In the genomic region with DNA sequence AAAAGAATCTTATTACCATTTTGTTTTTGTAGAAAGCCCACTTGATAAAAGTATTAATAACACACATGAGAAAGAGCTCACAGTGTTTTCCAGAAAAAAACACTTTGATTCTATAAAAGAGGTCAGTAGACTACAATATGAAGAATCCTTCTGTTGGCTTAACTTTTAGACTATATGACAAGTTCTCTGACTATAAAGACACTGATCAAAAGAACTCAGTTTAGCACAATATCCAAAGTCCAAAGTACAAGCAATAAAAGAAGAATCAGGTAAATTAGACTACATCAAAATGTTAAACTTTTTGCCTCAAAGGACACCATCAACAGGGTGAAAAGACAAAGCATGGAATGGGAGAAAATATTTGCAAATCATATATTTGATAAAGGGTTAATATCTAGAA, we compare ENCODE assay signal across 30 cellular contexts. TPM values are rescaled to one million over a fixed set of nuclear protein-coding genes. Genes with fewer than 3 reads are reported as not detected.
"Had no signal": no experiment of that assay in that cellular context is flagged by ENCODE, and none has a peak within 500 bp of the region (broad histone marks: within the 10 kb centered on the region; RNA-seq: fewer than 3 reads in every experiment).

No MANE protein-coding gene starts in this region.

- H3K4me1 Mint-ChIP-seq: activated CD4-positive, alpha-beta T cell treated with anti-CD3 and anti-CD28 coated beads for 36 hours; activated naive CD8-positive, alpha-beta T cell treated with anti-CD3 and anti-CD28 coated beads for 36 hours; activated naive CD8-positive, alpha-beta T cell treated with anti-CD3 and anti-CD28 coated beads, Interleukin-2, amount 50 U/mL, for 24 hours had no signal

- H3K4me3 ChIP-seq: adrenal gland, body of pancreas, coronary artery, dorsolateral prefrontal cortex had no signal

- H3K27me3 Mint-ChIP-seq: activated CD4-positive, alpha-beta memory T cell treated with anti-CD3 and anti-CD28 coated beads for 36 hours; activated CD4-positive, alpha-beta T cell treated with anti-CD3 and anti-CD28 coated beads for 36 hours; activated CD4-positive, alpha-beta T cell treated with anti-CD3 and anti-CD28 coated beads, Interleukin-2, amount 10 ng/mL, durations not matched to agents 24 days and 14 days; activated naive CD4-positive, alpha-beta T cell treated with anti-CD3 and anti-CD28 coated beads, Interleukin-2, amount 50 U/mL, for 24 hours had no signal

- H3K9me3 ChIP-seq: adrenal gland, body of pancreas had no signal

- H3K27me3 ChIP-seq: adrenal gland, body of pancreas, dorsolateral prefrontal cortex had no signal

- H3K36me3 ChIP-seq: adrenal gland had no signal

- DNase-seq: activated CD4-positive, alpha-beta memory T cell treated with anti-CD3 and anti-CD28 coated beads for 36 hours; activated CD4-positive, alpha-beta T cell treated with anti-CD3 and anti-CD28 coated beads for 36 hours; activated CD4-positive, alpha-beta T cell treated with anti-CD3 and anti-CD28 coated beads, Interleukin-2, amount 10 ng/mL, durations not matched to agents 24 days and 14 days; activated CD4-positive, CD25-positive, alpha-beta regulatory T cell; activated CD4-positive, CD25-positive, alpha-beta regulatory T cell treated with anti-CD3 and anti-CD28 coated beads, Interleukin-2, amount 50 U/mL, for 72 hours; activated CD8-positive, alpha-beta memory T cell treated with anti-CD3 and anti-CD28 coated beads, Interleukin-2, amount 10 ng/mL, durations not matched to agents 7 days and 5 days; activated CD8-positive, alpha-beta memory T cell treated with anti-CD3 and anti-CD28 coated beads, Interleukin-2, amount 50 U/mL, for 4 hours; activated CD8-positive, alpha-beta T cell treated with anti-CD3 and anti-CD28 coated beads, Interleukin-2, amount 10 ng/mL, durations not matched to agents 7 days and 5 days; activated naive CD4-positive, alpha-beta T cell treated with anti-CD3 and anti-CD28 coated beads for 36 hours; activated naive CD8-positive, alpha-beta T cell treated with anti-CD3 and anti-CD28 coated beads for 36 hours; activated naive CD8-positive, alpha-beta T cell treated with anti-CD3 and anti-CD28 coated beads, Interleukin-2, amount 50 U/mL, for 24 hours; activated T-cell treated with anti-CD3 and anti-CD28 coated beads, Interleukin-2, amount 50 U/mL, for 1 hour; adrenal gland; amygdala; aorta; body of pancreas; caudate nucleus; effector memory CD4-positive, alpha-beta T cell; endodermal cell; foreskin fibroblast; T-helper 1 cell; T-helper 2 cell had no signal

- H3K36me3 Mint-ChIP-seq: activated CD4-positive, alpha-beta memory T cell treated with anti-CD3 and anti-CD28 coated beads for 36 hours; activated naive CD4-positive, alpha-beta T cell treated with anti-CD3 and anti-CD28 coated beads, Interleukin-2, amount 50 U/mL, for 24 hours; activated naive CD8-positive, alpha-beta T cell treated with anti-CD3 and anti-CD28 coated beads for 36 hours had no signal

- H3K27ac ChIP-seq: adrenal gland, body of pancreas, coronary artery, dorsolateral prefrontal cortex had no signal

- H3K4me1 ChIP-seq: adrenal gland, body of pancreas had no signal

- H3K4me3 Mint-ChIP-seq: activated CD4-positive, alpha-beta memory T cell treated with anti-CD3 and anti-CD28 coated beads for 36 hours; activated CD4-positive, alpha-beta T cell treated with anti-CD3 and anti-CD28 coated beads for 36 hours; activated CD4-positive, alpha-beta T cell treated with anti-CD3 and anti-CD28 coated beads, Interleukin-2, amount 10 ng/mL, durations not matched to agents 24 days and 14 days; activated CD8-positive, alpha-beta memory T cell treated with anti-CD3 and anti-CD28 coated beads, Interleukin-2, amount 10 ng/mL, durations not matched to agents 7 days and 5 days; activated CD8-positive, alpha-beta T cell treated with anti-CD3 and anti-CD28 coated beads, Interleukin-2, amount 10 ng/mL, durations not matched to agents 7 days and 5 days; activated naive CD4-positive, alpha-beta T cell treated with anti-CD3 and anti-CD28 coated beads for 36 hours; activated naive CD4-positive, alpha-beta T cell treated with anti-CD3 and anti-CD28 coated beads, Interleukin-2, amount 50 U/mL, for 24 hours; activated naive CD8-positive, alpha-beta T cell treated with anti-CD3 and anti-CD28 coated beads for 36 hours; activated naive CD8-positive, alpha-beta T cell treated with anti-CD3 and anti-CD28 coated beads, Interleukin-2, amount 50 U/mL, for 24 hours; activated T-helper 1 cell treated with anti-CD3 and anti-CD28 coated beads, Interleukin-12 subunit alpha, Interleukin-12 subunit beta, Interleukin-2, Interleukin-4 antibody, amounts not matched to agents 30 ng/mL and 10 ng/mL and 1 ng/mL, durations not matched to agents 14 hours and 24 hours and 36 hours; dendritic cell treated with granulocyte-macrophage colony-stimulating factor and Interleukin-4, amounts not matched to agents 40 ng/mL and 50 ng/mL, for 4 days; endodermal cell had no signal

- ATAC-seq: activated CD4-positive, alpha-beta T cell treated with anti-CD3 and anti-CD28 coated beads for 36 hours; activated CD8-positive, alpha-beta memory T cell treated with anti-CD3 and anti-CD28 coated beads, Interleukin-2, amount 10 ng/mL, durations not matched to agents 7 days and 5 days; activated CD8-positive, alpha-beta T cell treated with anti-CD3 and anti-CD28 coated beads, Interleukin-2, amount 10 ng/mL, durations not matched to agents 7 days and 5 days; activated naive CD8-positive, alpha-beta T cell treated with anti-CD3 and anti-CD28 coated beads, Interleukin-2, amount 50 U/mL, for 24 hours; body of pancreas; esophagus mucosa had no signal

- H3K27ac Mint-ChIP-seq: activated CD4-positive, alpha-beta memory T cell treated with anti-CD3 and anti-CD28 coated beads for 36 hours; activated CD4-positive, alpha-beta T cell treated with anti-CD3 and anti-CD28 coated beads for 36 hours; activated CD4-positive, alpha-beta T cell treated with anti-CD3 and anti-CD28 coated beads, Interleukin-2, amount 10 ng/mL, durations not matched to agents 24 days and 14 days; activated CD8-positive, alpha-beta memory T cell treated with anti-CD3 and anti-CD28 coated beads, Interleukin-2, amount 10 ng/mL, durations not matched to agents 7 days and 5 days; activated CD8-positive, alpha-beta T cell treated with anti-CD3 and anti-CD28 coated beads, Interleukin-2, amount 10 ng/mL, durations not matched to agents 7 days and 5 days; activated naive CD4-positive, alpha-beta T cell treated with anti-CD3 and anti-CD28 coated beads for 36 hours; activated naive CD4-positive, alpha-beta T cell treated with anti-CD3 and anti-CD28 coated beads, Interleukin-2, amount 50 U/mL, for 24 hours; activated naive CD8-positive, alpha-beta T cell treated with anti-CD3 and anti-CD28 coated beads, Interleukin-2, amount 50 U/mL, for 24 hours; activated T-helper 1 cell treated with anti-CD3 and anti-CD28 coated beads, Interleukin-12 subunit alpha, Interleukin-12 subunit beta, Interleukin-2, Interleukin-4 antibody, amounts not matched to agents 30 ng/mL and 10 ng/mL and 1 ng/mL, durations not matched to agents 14 hours and 24 hours and 36 hours; activated T-helper 2 cell treated with anti-CD3 and anti-CD28 coated beads, Interferon-gamma antibody, Interleukin-2, Interleukin-4, amounts not matched to agents 10 μg/mL and 5 μg/mL and 100 μg/mL, durations not matched to agents 14 hours and 24 hours and 36 hours; dendritic cell treated with granulocyte-macrophage colony-stimulating factor and Interleukin-4, amounts not matched to agents 40 ng/mL and 50 ng/mL, for 4 days; endodermal cell had no signal

RNA-seq across cellular contexts. Expression of gene TMC7, which starts 46.3 kb away (rescaled TPM):
- total RNA-seq: activated CD4-positive, alpha-beta memory T cell treated with anti-CD3 and anti-CD28 coated beads for 36 hours; activated CD4-positive, alpha-beta T cell treated with anti-CD3 and anti-CD28 coated beads for 36 hours; activated CD4-positive, alpha-beta T cell treated with anti-CD3 and anti-CD28 coated beads, Interleukin-2, amount 10 ng/mL, durations not matched to agents 24 days and 14 days; activated CD8-positive, alpha-beta memory T cell treated with anti-CD3 and anti-CD28 coated beads for 36 hours; activated CD8-positive, alpha-beta memory T cell treated with anti-CD3 and anti-CD28 coated beads, Interleukin-2, amount 10 ng/mL, durations not matched to agents 7 days and 5 days; activated CD8-positive, alpha-beta T cell treated with anti-CD3 and anti-CD28 coated beads, Interleukin-2, amount 10 ng/mL, durations not matched to agents 7 days and 5 days; activated naive CD4-positive, alpha-beta T cell treated with anti-CD3 and anti-CD28 coated beads for 36 hours; activated naive CD8-positive, alpha-beta T cell treated with anti-CD3 and anti-CD28 coated beads for 36 hours; activated T-helper 1 cell treated with anti-CD3 and anti-CD28 coated beads, Interleukin-12 subunit alpha, Interleukin-12 subunit beta, Interleukin-2, Interleukin-4 antibody, amounts not matched to agents 30 ng/mL and 10 ng/mL and 1 ng/mL, durations not matched to agents 14 hours and 24 hours and 36 hours; activated T-helper 2 cell treated with anti-CD3 and anti-CD28 coated beads, Interferon-gamma antibody, Interleukin-2, Interleukin-4, amounts not matched to agents 10 μg/mL and 5 μg/mL and 100 μg/mL, durations not matched to agents 14 hours and 24 hours and 36 hours had no signal
